In genomic region chr17:80683625-80684100, GRCh38 we compare ENCODE assay signal across 23 cellular contexts.
"Had no signal": no experiment of that assay in that cellular context is flagged by ENCODE, and none has a peak within 500 bp of the region (broad histone marks: within the 10 kb centered on the region; RNA-seq: fewer than 3 reads in every experiment).

No MANE protein-coding gene starts in this region.

- H3K27me3 Mint-ChIP-seq: activated CD8-positive, alpha-beta T cell treated with anti-CD3 and anti-CD28 coated beads for 36 hours; dendritic cell treated with granulocyte-macrophage colony-stimulating factor and Interleukin-4, amounts not matched to agents 40 ng/mL and 50 ng/mL, for 4 days; progenitor cell of endocrine pancreas; T-helper 17 cell; type B pancreatic cell had no signal

- H3K4me3 Mint-ChIP-seq: activated CD8-positive, alpha-beta T cell treated with anti-CD3 and anti-CD28 coated beads for 36 hours; activated T-cell treated with anti-CD3 and anti-CD28 coated beads, Interleukin-2, amount 50 U/mL, for 4 hours; dendritic cell treated with granulocyte-macrophage colony-stimulating factor and Interleukin-4, amounts not matched to agents 40 ng/mL and 50 ng/mL, for 4 days; endodermal cell; nephron; T-helper 17 cell; type B pancreatic cell; WTC11 had no signal

- DNase-seq: activated CD4-positive, alpha-beta T cell treated with anti-CD3 and anti-CD28 coated beads for 1 hour; activated CD4-positive, alpha-beta T cell treated with anti-CD3 and anti-CD28 coated beads, Interleukin-2, amount 50 U/mL, for 1 hour; activated CD8-positive, alpha-beta T cell treated with anti-CD3 and anti-CD28 coated beads for 36 hours; activated naive CD4-positive, alpha-beta T cell; activated T-cell treated with anti-CD3 and anti-CD28 coated beads, Interleukin-2, amount 50 U/mL, for 4 hours; amniotic stem cell; brain microvascular endothelial cell; endodermal cell; foreskin keratinocyte; glutamatergic neuron; left lung; lower lobe of right lung; right lobe of liver; stimulated activated CD4-positive, alpha-beta T cell treated with anti-CD3 and anti-CD28 coated beads, Interleukin-2, amount 100 ng/mL, for 48 hours; stimulated activated naive CD4-positive, alpha-beta T cell treated with Interleukin-2 at 50 U/mL for 16 hours; T-helper 17 cell; T1000; testis had no signal

- H3K27ac Mint-ChIP-seq: activated CD8-positive, alpha-beta T cell treated with anti-CD3 and anti-CD28 coated beads for 36 hours; dendritic cell treated with granulocyte-macrophage colony-stimulating factor and Interleukin-4, amounts not matched to agents 40 ng/mL and 50 ng/mL, for 4 days; endodermal cell; nephron; progenitor cell of endocrine pancreas; type B pancreatic cell; WTC11 had no signal

- H3K36me3 Mint-ChIP-seq: WTC11 had no signal

- H3K9me3 Mint-ChIP-seq: activated CD8-positive, alpha-beta T cell treated with anti-CD3 and anti-CD28 coated beads for 36 hours; activated T-cell treated with anti-CD3 and anti-CD28 coated beads, Interleukin-2, amount 50 U/mL, for 4 hours; dendritic cell treated with granulocyte-macrophage colony-stimulating factor and Interleukin-4, amounts not matched to agents 40 ng/mL and 50 ng/mL, for 4 days; endodermal cell; nephron; type B pancreatic cell; WTC11 had no signal
